Comparison of ENCODE assay signal across 8 cellular contexts in genomic region chr15:55991841-55992768, GRCh38. TPM values are rescaled to one million over a fixed set of nuclear protein-coding genes. Genes with fewer than 3 reads are reported as not detected.
DNase-seq lines count a peak whose midpoint lies in the region; ATAC-seq and TF ChIP-seq lines count a peak whose summit lies in the region.

No MANE protein-coding gene starts in this region.

- WGBS in aorta, 2 donors, result 23 to 25% methylated on average over 12 of the region's 12 CpGs

- in situ Hi-C loops in brain microvascular endothelial cell (cut with HindIII; ENCODE audit: low pct_ligation_motif_present, low sequenced_read_pairs), result no loop called here

- no peaks in the 10 kb centered on the region for H3K36me3 ChIP-seq in right atrium auricular region
- H3K36me3 ChIP-seq in brain microvascular endothelial cell (replicated peaks), result no peaks in the 10 kb centered on the region
- no peaks in the 10 kb centered on the region for H3K36me3 ChIP-seq in aorta (ENCODE audit: control insufficient read depth in 1 of 2, insufficient read depth in 2 of 2, low read length in 1 of 2)

- peaks cover 19% of the 10 kb centered on the region for H3K27me3 Mint-ChIP-seq in memory B cell

- DNase-seq in right atrium auricular region (ENCODE audit: low spot score), result no peak
- no peak for DNase-seq in left ventricle myocardium superior
- no peak for DNase-seq in brain microvascular endothelial cell
- no peak for DNase-seq in memory B cell (ENCODE audit: low spot score in 2 of 2)
- no peak for DNase-seq in aorta
- DNase-seq in occipital lobe (lab: John Stamatoyannopoulos, UW), result no peak
- no peak for DNase-seq in AML-193 (lab: John Stamatoyannopoulos, UW)

- H3K4me3 Mint-ChIP-seq in memory B cell, result peak overlapping the region; percentile 93

- intact Hi-C loops in left ventricle myocardium superior (cut with micrococcal nuclease) (no loop called here), aorta (cut with DNase I) (loop anchor here (5.0 to 10.0 kb wide), 2 partner anchors 50 to 253 kb away; partner anchors contain the start of gene RFX7 (in 1 of the 2))

- no peaks in the 10 kb centered on the region for H3K36me3 Mint-ChIP-seq in memory B cell

- ATAC-seq in left ventricle myocardium superior (no peak), memory B cell (ENCODE audit: low read depth) (no peak), aorta (ENCODE audit: low FRiP score) (no peak), GM18873 (IDR thresholded peaks at IDR 0.05; ENCODE audit: low FRiP score, unreplicated experiment) (no peak)

- H3K4me1 ChIP-seq in right atrium auricular region (peaks cover 0 to 20% of the 10 kb centered on the region in 2 donors), aorta (ENCODE audit: control insufficient read depth in 1 of 2, insufficient read depth in 2 of 2, low read length in 2 of 2) (peaks cover 0 to 2% of the 10 kb centered on the region in 2 donors)

- H3K27me3 ChIP-seq in right atrium auricular region (no peaks in the 10 kb centered on the region), brain microvascular endothelial cell (replicated peaks) (no peaks in the 10 kb centered on the region), aorta (ENCODE audit: control insufficient read depth in 1 of 2, insufficient read depth in 2 of 2, low read length in 1 of 2) (no peaks in the 10 kb centered on the region)

- H3K9me3 Mint-ChIP-seq in memory B cell, result no peaks in the 10 kb centered on the region

- peak overlapping the region; percentile 90 to 95 for H3K27ac ChIP-seq in right atrium auricular region
- peak overlapping the region; percentile 74 for H3K27ac ChIP-seq in brain microvascular endothelial cell
- H3K27ac ChIP-seq in aorta (ENCODE audit: low read depth in 1 of 2, low read length in 2 of 2), result peak overlapping the region; percentile 15 to 88

- no peaks in the 10 kb centered on the region for H3K9me3 ChIP-seq in right atrium auricular region
- H3K9me3 ChIP-seq in aorta (ENCODE audit: control insufficient read depth, low read length), result no peaks in the 10 kb centered on the region

- no peaks in the 10 kb centered on the region for H3K4me1 Mint-ChIP-seq in memory B cell

- H3K4me3 ChIP-seq in right atrium auricular region (peak overlapping the region; percentile 56 to 92), brain microvascular endothelial cell (ENCODE audit: low read depth, low read length) (peak overlapping the region; percentile 82), aorta (ENCODE audit: low read length in 2 of 2) (peak overlapping the region; percentile 68 to 82)

- no peak for TF ChIP-seq CTCF in right atrium auricular region (IDR thresholded peaks at IDR 0.05)
- TF ChIP-seq CTCF in brain microvascular endothelial cell (IDR thresholded peaks at IDR 0.05; ENCODE audit: low read depth, low read length, missing control alignments), result no peak

- H3K27ac Mint-ChIP-seq in memory B cell, result no peak overlapping the region

RNA-seq across cellular contexts. Expression of gene NEDD4, which starts 1.3 kb away (rescaled TPM):
- total RNA-seq in right atrium auricular region, result 10 to 100 TPM in 1 of 2 donors, 1 to 10 TPM in 1; 7.2 to 10.0 TPM
- 10.5 TPM for total RNA-seq in left ventricle myocardium superior
- 10 to 100 TPM; 42.6 to 43.4 TPM for total RNA-seq in aorta
- 1 to 10 TPM; 6.9 to 7.6 TPM for polyA plus RNA-seq in aorta
- 7.2 TPM for total RNA-seq in occipital lobe
